9 cellular contexts compared by ENCODE assay signal in the genomic region with DNA sequence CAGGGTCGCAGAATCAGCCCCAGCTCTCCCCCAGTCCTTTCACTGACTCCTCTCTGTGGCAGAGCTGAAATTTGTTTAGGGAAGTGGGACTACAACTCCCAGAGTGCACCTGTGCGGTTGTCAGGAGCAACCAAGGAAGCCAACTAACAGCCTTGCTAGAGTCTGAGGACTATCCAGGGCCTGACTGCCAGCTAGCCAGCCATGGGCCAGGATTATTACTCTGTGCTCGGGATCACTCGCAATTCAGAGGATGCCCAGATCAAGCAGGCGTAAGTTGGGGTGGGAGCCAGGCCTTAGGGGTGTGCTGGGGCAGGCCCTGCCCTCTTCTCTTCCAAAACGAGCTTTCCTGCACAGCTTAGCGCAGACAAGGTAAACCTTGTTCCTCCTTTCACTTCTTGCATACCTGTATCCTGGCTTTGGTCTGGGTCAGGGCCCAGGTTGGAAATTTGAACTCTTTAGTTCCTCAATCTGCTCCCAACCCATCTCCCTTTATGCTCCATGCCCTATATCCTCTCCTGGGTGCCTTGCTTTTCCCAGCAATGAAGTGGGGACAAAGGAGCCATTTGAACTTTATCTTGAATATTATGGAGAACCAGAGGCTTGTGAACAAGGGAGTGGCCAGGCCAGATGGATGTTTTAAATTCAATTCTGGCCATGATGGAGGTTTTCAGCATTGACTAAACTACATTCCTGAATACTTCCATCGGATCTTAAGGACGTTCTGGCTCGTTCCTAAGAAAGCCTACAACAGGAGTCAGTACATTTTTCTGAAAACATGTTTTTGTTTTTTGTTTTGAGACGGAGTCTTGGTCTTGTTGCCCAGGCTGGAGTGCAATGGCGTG. TPM values are rescaled to one million over a fixed set of nuclear protein-coding genes. Genes with fewer than 3 reads are reported as not detected.
DNase-seq lines count a peak whose midpoint lies in the region; ATAC-seq and TF ChIP-seq lines count a peak whose summit lies in the region.
"Had no signal": no experiment of that assay in that cellular context is flagged by ENCODE, and none has a peak within 500 bp of the region (broad histone marks: within the 10 kb centered on the region; RNA-seq: fewer than 3 reads in every experiment).

A gene with protein sequence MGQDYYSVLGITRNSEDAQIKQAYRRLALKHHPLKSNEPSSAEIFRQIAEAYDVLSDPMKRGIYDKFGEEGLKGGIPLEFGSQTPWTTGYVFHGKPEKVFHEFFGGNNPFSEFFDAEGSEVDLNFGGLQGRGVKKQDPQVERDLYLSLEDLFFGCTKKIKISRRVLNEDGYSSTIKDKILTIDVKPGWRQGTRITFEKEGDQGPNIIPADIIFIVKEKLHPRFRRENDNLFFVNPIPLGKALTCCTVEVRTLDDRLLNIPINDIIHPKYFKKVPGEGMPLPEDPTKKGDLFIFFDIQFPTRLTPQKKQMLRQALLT (plus strand): TSS at position 158 of the 842 bp plus-strand sequence. CDS start 44 bp downstream, at position 202.

- H3K36me3 ChIP-seq in cardiac muscle cell (no peaks in the 10 kb centered on the region), adipocyte (ENCODE audit: control insufficient read depth, insufficient read depth, low read length, severe bottlenecking) (no peaks in the 10 kb centered on the region), left lung (no peaks in the 10 kb centered on the region)

- H3K27ac ChIP-seq in cardiac muscle cell, result no peak within 1 kb of the TSS
- no peak within 1 kb of the TSS for H3K27ac ChIP-seq in left lung

- no peak within 1 kb of the TSS for H3K27ac Mint-ChIP-seq in HFFc6

- intact Hi-C loops in Right ventricle myocardium inferior (cut with DNase I), result no loop called here
- intact Hi-C loops in left lung (cut with DNase I), result no loop called here

- no peak within 1 kb of the TSS for H3K4me3 Mint-ChIP-seq in HFFc6
- H3K4me3 Mint-ChIP-seq: naive thymus-derived CD8-positive, alpha-beta T cell had no signal

- H3K4me1 ChIP-seq in cardiac muscle cell (ENCODE audit: low read depth) (no peaks in the 10 kb centered on the region), adipocyte (ENCODE audit: control insufficient read depth, insufficient read depth, low read length) (peaks cover 4% of the 10 kb centered on the region), left lung (no peaks in the 10 kb centered on the region)

- H3K27me3 ChIP-seq in cardiac muscle cell (peaks cover 4% of the 10 kb centered on the region), adipocyte (replicated peaks; ENCODE audit: control insufficient read depth, insufficient read depth, low read length) (no peaks in the 10 kb centered on the region), left lung (no peaks in the 10 kb centered on the region)

- peaks cover 4% of the 10 kb centered on the region for H3K4me1 Mint-ChIP-seq in HFFc6 (ENCODE audit: low read depth)

- H3K4me3 ChIP-seq in cardiac muscle cell (no peak within 1 kb of the TSS), adipocyte (ENCODE audit: low read length) (no peak within 1 kb of the TSS), left lung (no peak within 1 kb of the TSS)

- H3K9me3 ChIP-seq in cardiac muscle cell (ENCODE audit: low read depth), result no peaks in the 10 kb centered on the region
- peaks cover 8% of the 10 kb centered on the region for H3K9me3 ChIP-seq in adipocyte (ENCODE audit: control insufficient read depth, low read length)
- H3K9me3 ChIP-seq in left lung, result no peaks in the 10 kb centered on the region

- 0 out of 2 replicates have a peak, but pooled peaks cover 4% of the 10 kb centered on the region for H3K36me3 Mint-ChIP-seq in HFFc6 (ENCODE audit: low read depth)
- H3K36me3 Mint-ChIP-seq: naive thymus-derived CD8-positive, alpha-beta T cell had no signal

- no peak for ATAC-seq in Right ventricle myocardium inferior
- peak; percentile 86 for ATAC-seq in left lung
- no peak for ATAC-seq in HG03442 (IDR thresholded peaks at IDR 0.05; ENCODE audit: unreplicated experiment)
- ATAC-seq: naive thymus-derived CD8-positive, alpha-beta T cell had no signal

- no peak within 1 kb of the TSS for H3K9ac ChIP-seq in adipocyte (ENCODE audit: low read length)

- peak; percentile 58 to 74 for DNase-seq in cardiac muscle cell (ENCODE audit: low read depth in 1 of 2, low spot score in 1 of 2)
- no peak for DNase-seq in Right ventricle myocardium inferior (ENCODE audit: missing footprints)
- peak; percentile 55 for DNase-seq in HFFc6
- DNase-seq in NAMALWA (ENCODE audit: low spot score), result peak; percentile 83
- DNase-seq in adipocyte (ENCODE audit: low read depth), result peak; percentile 18
- DNase-seq in left lung, result peak in 1 of 2 donors; percentile 52
- DNase-seq in pons (ENCODE audit: low spot score), result no peak

- no peak for TF ChIP-seq CTCF in cardiac muscle cell (IDR thresholded peaks at IDR 0.05; ENCODE audit: low read depth, low read length)
- TF ChIP-seq CTCF in HFFc6 (IDR thresholded peaks at IDR 0.05), result no peak
- TF ChIP-seq CTCF in left lung (IDR thresholded peaks at IDR 0.05), result no peak

- H3K27me3 Mint-ChIP-seq in HFFc6 (ENCODE audit: insufficient read depth), result peaks cover 2% of the 10 kb centered on the region

- H3K9me3 Mint-ChIP-seq in HFFc6, result no peaks in the 10 kb centered on the region
- H3K9me3 Mint-ChIP-seq: naive thymus-derived CD8-positive, alpha-beta T cell had no signal

RNA-seq across cellular contexts. Expression of the gene that starts here (rescaled TPM):
- total RNA-seq in cardiac muscle cell (0.24 and 0.28 TPM in 2 replicates), Right ventricle myocardium inferior (not detected), left lung (1 to 10 TPM; 1.2 to 2.1 TPM)
- polyA plus RNA-seq in cardiac muscle cell, result 0.25 TPM in 1 of 2 replicates, not detected in the other
- under 1 TPM in 4 of 6 experiments, not detected in 2; 0.11 to 0.25 (median 0.17) TPM for total RNA-seq in HFFc6 (2021; fragmentation: NEBNext Ultra II Directional; extraction: Animal tissue kit (Norgen Biotek cat#: 25700))

Comparison
In these comparisons a context has a peak if more than half of its experiments do, and no peak if none do; other contexts are left out.
1. Peak in DNase-seq in cardiac muscle cell; RNA of the gene not detected or under 1 TPM.
2. Peak in DNase-seq in HFFc6; RNA of the gene not detected or under 1 TPM.
3. DNase-seq: peak in NAMALWA (single experiment) and adipocyte (single experiment); none in Right ventricle myocardium inferior (single experiment) and pons (single experiment).